Comparison of ENCODE assay signal across 8 cellular contexts in genomic region chr5:178590141-178590923, GRCh38. TPM values are rescaled to one million over a fixed set of nuclear protein-coding genes. Genes with fewer than 3 reads are reported as not detected.
A peak's percentile ranks its signal among the peaks of the same experiment; 100 is the strongest.
DNase-seq lines count a peak whose midpoint lies in the region; ATAC-seq, FAIRE-seq and TF ChIP-seq lines count a peak whose summit lies in the region.

COL23A1 (minus strand) TSS chr5:178590393.

- peak; percentile 62 for ATAC-seq in GM21619 (IDR thresholded peaks at IDR 0.05; ENCODE audit: unreplicated experiment)
- peak; percentile 90 for ATAC-seq in left ventricle myocardium superior
- ATAC-seq in HG02970 (IDR thresholded peaks at IDR 0.05; ENCODE audit: low FRiP score, unreplicated experiment), result no peak

- no peak for FAIRE-seq in urothelium cell line (lab: Jason Lieb, UNC)

- H3K36me3 ChIP-seq in ascending aorta, result peaks cover 0 to 10% of the 10 kb centered on the region in 2 donors
- H3K36me3 ChIP-seq in prostate gland, result no peaks in the 10 kb centered on the region

- CTCF ChIA-PET in RWPE1 (lab: Yijun Ruan, JAX), result interaction anchor here (0.6 to 1.6 kb wide), 22 partner anchors 10 to 917 kb away, joined by 3 to 9 read pairs (median 4); no protein-coding TSS in a partner anchor

- H3K9me3 ChIP-seq in ascending aorta, result peaks cover 8 to 9% of the 10 kb centered on the region in 2 donors
- no peaks in the 10 kb centered on the region for H3K9me3 ChIP-seq in prostate gland

- H3K27me3 ChIP-seq in ascending aorta, result no peaks in the 10 kb centered on the region
- H3K27me3 ChIP-seq in prostate gland (replicated peaks; ENCODE audit: insufficient read depth), result no peaks in the 10 kb centered on the region

- H3K4me1 ChIP-seq in ascending aorta (peaks cover 7 to 16% of the 10 kb centered on the region in 2 donors), prostate gland (replicated peaks) (peaks cover 18% of the 10 kb centered on the region)

- H3K4me3 ChIP-seq in ascending aorta, result peak within 1 kb of the TSS; percentile 62 to 67
- peak within 1 kb of the TSS; percentile 33 to 38 for H3K4me3 ChIP-seq in prostate gland

- POLR2A ChIA-PET in RWPE1 (lab: Yijun Ruan, JAX; ENCODE audit: low non-redundant PET), result no interaction called here

- peak; percentile 30 for TF ChIP-seq POLR2A in prostate gland (IDR thresholded peaks at IDR 0.05)

- WGBS in prostate gland, result under 1% methylated on average over 55 of the region's 78 CpGs

- TF ChIP-seq CTCF in RWPE1 (conservative IDR thresholded peaks at IDR 0.05; ENCODE audit: low read depth) (peak; percentile 80), ascending aorta (IDR thresholded peaks at IDR 0.05) (peak; percentile 36 to 74 (median 47)), prostate gland (IDR thresholded peaks at IDR 0.05) (peak; percentile 36 to 73 (median 70))

- peak within 1 kb of the TSS; percentile 61 for H3K27ac ChIP-seq in RWPE1
- H3K27ac ChIP-seq in ascending aorta, result peak within 1 kb of the TSS; percentile 64 to 66
- H3K27ac ChIP-seq in prostate gland, result peak within 1 kb of the TSS; percentile 38 to 41

- intact Hi-C loops in ascending aorta (cut with DNase I), result loop anchor here (1.0 to 2.0 kb wide), 2 partner anchors 36 to 310 kb away; partner anchors contain the start of gene CLK4
- intact Hi-C loops in left ventricle myocardium superior (cut with micrococcal nuclease), result no loop called here
- intact Hi-C loops in prostate gland (cut with DNase I), result no loop called here

- DNase-seq in AML-193 (lab: John Stamatoyannopoulos, UW) (peak; percentile 67 to 71), RWPE1 (ENCODE audit: low spot score) (peak; percentile 59), ascending aorta (ENCODE audit: low spot score in 2 of 2) (peak in 1 of 2 donors; percentile 83), left ventricle myocardium superior (peak; percentile 83), prostate gland (ENCODE audit: low spot score) (no peak), urothelium cell line (ENCODE audit: low spot score) (no peak)

RNA-seq across cellular contexts. Expression of gene COL23A1, which starts in this region (rescaled TPM):
- total RNA-seq in ascending aorta (4.3 TPM), left ventricle myocardium superior (20.4 TPM), prostate gland (1 to 10 TPM; 2.7 to 6.1 TPM)

Comparison
In these comparisons a context has a peak if more than half of its experiments do, and no peak if none do; other contexts are left out.
1. DNase-seq: peak in AML-193 (2 of 2), RWPE1 (single experiment) and left ventricle myocardium superior (single experiment); none in prostate gland (single experiment) and urothelium cell line (single experiment).
2. Peak in every context shown above with its lines, with median percentiles within 50 percentile points of each other: H3K27ac ChIP-seq and CTCF ChIP-seq.